11 cellular contexts compared by ENCODE assay signal in genomic region chr4:156829194-156829593, GRCh38.
DNase-seq lines count a peak whose midpoint lies in the region; TF ChIP-seq lines count a peak whose summit lies in the region.
"Had no signal": no experiment of that assay in that cellular context is flagged by ENCODE, and none has a peak within 500 bp of the region (broad histone marks: within the 10 kb centered on the region; RNA-seq: fewer than 3 reads in every experiment).

No MANE protein-coding gene starts in this region.

- peaks cover 8% of the 10 kb centered on the region for H3K36me3 Mint-ChIP-seq in MCF 10A (ENCODE audit: insufficient read depth, unreplicated experiment)

- CTCF ChIA-PET in MCF 10A (lab: Yijun Ruan, JAX): interaction anchor here (1.4 to 1.9 kb wide), 2 partner anchors 30 to 139 kb away, joined by 4 to 5 read pairs; no protein-coding TSS in a partner anchor

- peak overlapping the region in 4 of 5 donors; percentile 1 to 64 (median 32) for H3K27ac ChIP-seq in stomach
- H3K27ac ChIP-seq in MM.1S (ENCODE audit: low read length): no peak overlapping the region

- H3K9me2 ChIP-seq in MM.1S (replicated peaks; ENCODE audit: insufficient read depth, low read length): no peaks in the 10 kb centered on the region; the same call in 1 of the 2 replicates

- no TSS peak for BruUV-seq in MCF 10A (replicated peaks; lab: Mats Ljungman, UMichigan)

- no peaks in the 10 kb centered on the region for H3K79me2 ChIP-seq in MM.1S (ENCODE audit: low read length)

- H3K36me3 ChIP-seq in stomach (no peaks in the 10 kb centered on the region), MM.1S (replicated peaks; ENCODE audit: insufficient read depth, low read length) (no peaks in the 10 kb centered on the region)

- H3K4me2 ChIP-seq in MM.1S (ENCODE audit: low read depth, low read length): no peak overlapping the region

- no peak for TF ChIP-seq POLR2A in stomach (IDR thresholded peaks at IDR 0.05)

- 39 to 66% (median 59%) methylated on average over 2 of the region's 2 CpGs for WGBS in stomach, 5 donors

- POLR2A ChIA-PET in MCF 10A (lab: Yijun Ruan, JAX): interaction anchor here (0.6 to 6.7 kb wide), 10 partner anchors 15 to 356 kb away, joined by 3 to 40 read pairs (median 3); no protein-coding TSS in a partner anchor

- H3K27me3 ChIP-seq in stomach (no peaks in the 10 kb centered on the region), MM.1S (replicated peaks; ENCODE audit: insufficient read depth, low read length) (no peaks in the 10 kb centered on the region)

- H3K27ac Mint-ChIP-seq in MCF 10A (ENCODE audit: low read depth, unreplicated experiment): peak overlapping the region; percentile 94
- H3K27ac Mint-ChIP-seq: progenitor cell of endocrine pancreas had no signal

- intact Hi-C loops in MCF 10A (cut with micrococcal nuclease) (loop anchor here (5.0 kb wide), 1 partner anchor 352 kb away; no protein-coding TSS in a partner anchor), stomach (cut with DNase I; ENCODE audit: low total_unique reads) (no loop called here)

- no peak overlapping the region for H2AFZ ChIP-seq in MM.1S (ENCODE audit: low read length)

- no peaks in the 10 kb centered on the region for H4K20me1 ChIP-seq in MM.1S (ENCODE audit: insufficient read depth, low read length)

- H3K9me3 Mint-ChIP-seq in MCF 10A (ENCODE audit: unreplicated experiment): no peaks in the 10 kb centered on the region

- H3K4me3 ChIP-seq in stomach (peak overlapping the region in 1 of 4 donors; percentile 9), MM.1S (ENCODE audit: low read length) (no peak overlapping the region)

- DNase-seq in MV-4-11 (lab: John Stamatoyannopoulos, UW) (peak; percentile 88), MCF 10A (ENCODE audit: unreplicated experiment) (peak; percentile 81), iris pigment epithelial cell (ENCODE audit: low read depth) (peak; percentile 69), stomach (no peak), LoVo (ENCODE audit: low spot score) (no peak), retina (no peak), MM.1S (no peak), COR-L47 (lab: John Stamatoyannopoulos, UW) (no peak)
- DNase-seq: DND-41, NCI-H1092 treated with DMSO at 0.1 percent for 48 hours had no signal

- H3K27me3 Mint-ChIP-seq in MCF 10A (ENCODE audit: insufficient read depth, unreplicated experiment): no peaks in the 10 kb centered on the region
- H3K27me3 Mint-ChIP-seq: progenitor cell of endocrine pancreas had no signal

- H3K9ac ChIP-seq in MM.1S (ENCODE audit: low read length): no peak overlapping the region

- peak overlapping the region; percentile 67 for H3K4me3 Mint-ChIP-seq in MCF 10A (ENCODE audit: unreplicated experiment)

- no peaks in the 10 kb centered on the region for H3F3A ChIP-seq in MM.1S (ENCODE audit: insufficient read depth, low read length)

- TF ChIP-seq CTCF in MCF 10A (IDR thresholded peaks at IDR 0.05; ENCODE audit: unreplicated experiment) (no peak), stomach (IDR thresholded peaks at IDR 0.05) (no peak), MM.1S (IDR thresholded peaks at IDR 0.05; ENCODE audit: low read length) (no peak)

- H3K4me1 Mint-ChIP-seq in MCF 10A (ENCODE audit: insufficient read depth, unreplicated experiment): peaks cover 34% of the 10 kb centered on the region

- H3K9me3 ChIP-seq in stomach (no peaks in the 10 kb centered on the region), MM.1S (replicated peaks; ENCODE audit: insufficient read depth, low read length) (no peaks in the 10 kb centered on the region)

- TF ChIP-seq EP300 in stomach (IDR thresholded peaks at IDR 0.05): no peak

- H3K4me1 ChIP-seq in stomach (peaks cover 0 to 13% (median under 1%) of the 10 kb centered on the region in 4 donors), MM.1S (ENCODE audit: low read length) (no peaks in the 10 kb centered on the region)

Comparison
In these comparisons a context has a peak if more than half of its experiments do, and no peak if none do; other contexts are left out.
1. DNase-seq: peak in MV-4-11 (single experiment), MCF 10A (single experiment) and iris pigment epithelial cell (single experiment); none in stomach (single experiment), LoVo (single experiment), retina (single experiment), MM.1S (single experiment) and COR-L47 (single experiment).